9 cellular contexts compared by ENCODE assay signal in genomic region chr4:87060957-87061356, GRCh38.
A peak's percentile ranks its signal among the peaks of the same experiment; 100 is the strongest.
DNase-seq lines count a peak whose midpoint lies in the region; ATAC-seq and FAIRE-seq lines count a peak whose summit lies in the region.
"Had no signal": no experiment of that assay in that cellular context is flagged by ENCODE, and none has a peak within 500 bp of the region (broad histone marks: within the 10 kb centered on the region; RNA-seq: fewer than 3 reads in every experiment).

No MANE protein-coding gene starts in this region.

- FAIRE-seq in islet of Langerhans (lab: Jason Lieb, UNC) = peak; percentile 70

- no peak overlapping the region for H3K4me3 Mint-ChIP-seq in activated CD4-positive, alpha-beta memory T cell treated with anti-CD3 and anti-CD28 coated beads for 36 hours
- H3K4me3 Mint-ChIP-seq: activated CD4-positive, alpha-beta T cell treated with anti-CD3 and anti-CD28 coated beads, Interleukin-2, amount 10 ng/mL, durations not matched to agents 7 days and 5 days had no signal

- H3K4me1 Mint-ChIP-seq in activated CD4-positive, alpha-beta memory T cell treated with anti-CD3 and anti-CD28 coated beads for 36 hours (ENCODE audit: low read depth) = peaks cover 54% of the 10 kb centered on the region

- peaks cover 35% of the 10 kb centered on the region for H3K4me1 ChIP-seq in ACC112 (ENCODE audit: control insufficient read depth, insufficient read depth, low read length, unreplicated experiment)

- peak; percentile 49 for DNase-seq in activated CD4-positive, alpha-beta memory T cell treated with anti-CD3 and anti-CD28 coated beads for 36 hours
- DNase-seq in HuH-7 (ENCODE audit: low spot score) = no peak
- DNase-seq in GM19238 (ENCODE audit: insufficient read length, low spot score) = no peak
- DNase-seq: activated CD4-positive, alpha-beta T cell treated with anti-CD3 and anti-CD28 coated beads, Interleukin-2, amount 10 ng/mL, durations not matched to agents 7 days and 5 days had no signal

- peaks cover 59% of the 10 kb centered on the region for H3K79me2 ChIP-seq in ACC112 (ENCODE audit: control insufficient read depth, insufficient read depth, low read length, unreplicated experiment)

- H3K36me3 Mint-ChIP-seq in activated CD4-positive, alpha-beta memory T cell treated with anti-CD3 and anti-CD28 coated beads for 36 hours = peaks cover 15% of the 10 kb centered on the region

- ATAC-seq in GM18861 (IDR thresholded peaks at IDR 0.05; ENCODE audit: unreplicated experiment) = peak; percentile 37
- ATAC-seq in GM19452 (IDR thresholded peaks at IDR 0.05; ENCODE audit: unreplicated experiment) = no peak
- no peak for ATAC-seq in GM18907 (IDR thresholded peaks at IDR 0.05; ENCODE audit: unreplicated experiment)

- POLR2A ChIA-PET in activated CD4-positive, alpha-beta memory T cell treated with anti-CD3 and anti-CD28 coated beads for 36 hours (lab: Charles Lee) = interaction anchor here (0.6 to 0.8 kb wide), 2 partner anchors 25 to 49 kb away, joined by 4 read pairs; no protein-coding TSS in a partner anchor

- no peak overlapping the region for H3K27ac Mint-ChIP-seq in activated CD4-positive, alpha-beta memory T cell treated with anti-CD3 and anti-CD28 coated beads for 36 hours
- H3K27ac Mint-ChIP-seq: activated CD4-positive, alpha-beta T cell treated with anti-CD3 and anti-CD28 coated beads, Interleukin-2, amount 10 ng/mL, durations not matched to agents 7 days and 5 days had no signal

- intact Hi-C loops in activated CD4-positive, alpha-beta memory T cell treated with anti-CD3 and anti-CD28 coated beads for 36 hours (cut with micrococcal nuclease) = loop anchor here (1.0 kb wide), 1 partner anchor 8 kb away; no protein-coding TSS in a partner anchor

- H3K4me3 ChIP-seq in ACC112 (ENCODE audit: low read depth, low read length) = no peak overlapping the region

- H3K9me3 Mint-ChIP-seq in activated CD4-positive, alpha-beta memory T cell treated with anti-CD3 and anti-CD28 coated beads for 36 hours = no peaks in the 10 kb centered on the region
- H3K9me3 Mint-ChIP-seq: activated CD4-positive, alpha-beta T cell treated with anti-CD3 and anti-CD28 coated beads, Interleukin-2, amount 10 ng/mL, durations not matched to agents 7 days and 5 days had no signal

- no peaks in the 10 kb centered on the region for H3K27me3 ChIP-seq in ACC112 (ENCODE audit: insufficient read depth, low read length)

- no peaks in the 10 kb centered on the region for H3K27me3 Mint-ChIP-seq in activated CD4-positive, alpha-beta memory T cell treated with anti-CD3 and anti-CD28 coated beads for 36 hours
- H3K27me3 Mint-ChIP-seq: activated CD4-positive, alpha-beta T cell treated with anti-CD3 and anti-CD28 coated beads, Interleukin-2, amount 10 ng/mL, durations not matched to agents 7 days and 5 days had no signal

- CTCF ChIA-PET in activated CD4-positive, alpha-beta memory T cell treated with anti-CD3 and anti-CD28 coated beads for 36 hours (lab: Charles Lee) = no interaction called here

- H3K27ac ChIP-seq in ACC112 (ENCODE audit: low read depth, low read length) = peak overlapping the region; percentile 30; the same call in 1 of the 2 replicates

- H3K36me3 ChIP-seq in ACC112 (ENCODE audit: insufficient read depth, low read length) = peaks cover 19% of the 10 kb centered on the region; the same call in 1 of the 2 replicates

- H2AFZ ChIP-seq in ACC112 (ENCODE audit: low read length, unreplicated experiment) = no peak overlapping the region
